18 cellular contexts compared by ENCODE assay signal in the genomic region with DNA sequence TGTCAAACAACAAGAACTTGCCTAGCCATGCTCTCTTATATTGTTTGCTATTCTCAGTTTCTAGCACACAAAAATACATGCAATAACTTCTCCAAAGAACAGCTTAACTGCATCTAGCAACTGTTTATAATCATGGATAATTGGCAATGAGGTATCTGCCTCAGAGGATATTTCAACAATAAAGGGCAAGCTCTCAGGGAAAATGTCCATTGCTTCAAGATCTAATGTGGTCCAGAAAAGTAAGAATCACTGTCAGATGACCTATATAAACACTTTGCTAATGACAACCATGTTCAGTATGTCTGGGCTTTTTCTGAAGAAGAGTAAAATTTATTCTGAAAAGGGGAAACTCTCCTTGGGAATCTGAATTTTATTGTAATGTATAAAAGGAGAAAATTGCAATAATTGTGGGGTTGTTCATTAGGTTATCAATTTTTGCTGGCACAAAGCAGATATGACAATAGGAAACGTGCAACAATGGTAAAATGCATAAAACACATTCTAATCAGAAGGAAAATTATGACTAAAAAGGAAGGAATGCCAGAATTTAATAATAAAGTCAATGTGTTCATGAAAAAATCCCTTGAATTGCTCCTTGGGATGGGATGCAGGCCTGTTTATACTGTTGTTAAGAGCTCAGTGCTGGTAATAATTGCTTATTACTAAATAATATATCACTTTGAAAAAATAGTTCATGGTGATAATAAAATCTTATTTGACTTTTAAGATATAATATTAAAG.
"Had no signal": no experiment of that assay in that cellular context is flagged by ENCODE, and none has a peak within 500 bp of the region (broad histone marks: within the 10 kb centered on the region; RNA-seq: fewer than 3 reads in every experiment).

No MANE protein-coding gene starts in this region.

- ATAC-seq: activated naive CD4-positive, alpha-beta T cell treated with anti-CD3 and anti-CD28 coated beads, Interleukin-2, amount 50 U/mL, for 72 hours; body of pancreas; left lung; naive thymus-derived CD8-positive, alpha-beta T cell; stimulated activated naive CD8-positive, alpha-beta T cell treated with anti-CD3 and anti-CD28 coated beads, Interleukin-15, Interleukin-2, amounts not matched to agents 100 U/mL and 50 U/mL, for 24 hours had no signal

- DNase-seq: activated CD4-positive, alpha-beta T cell treated with anti-CD3 and anti-CD28 coated beads for 1 hour; activated CD4-positive, alpha-beta T cell treated with anti-CD3 and anti-CD28 coated beads, Interleukin-2, amount 50 U/mL, for 48 hours; activated effector memory CD4-positive, alpha-beta T cell treated with Interleukin-2 at 50 U/mL for 16 hours; activated T-cell treated with anti-CD3 and anti-CD28 coated beads, Interleukin-2, amount 50 U/mL, for 24 hours; amniotic stem cell; body of pancreas; central memory CD4-positive, alpha-beta T cell; colonic mucosa; effector CD8-positive, alpha-beta T cell; kidney; left lung; naive thymus-derived CD8-positive, alpha-beta T cell; small intestine; stimulated activated CD4-positive, alpha-beta T cell treated with anti-CD3 and anti-CD28 coated beads, Interleukin-4, amount 100 ng/mL, for 4 hours; stimulated activated CD8-positive, alpha-beta memory T cell treated with anti-CD3 and anti-CD28 coated beads, Interleukin-4, amount 100 ng/mL, for 48 hours; stimulated activated naive CD8-positive, alpha-beta T cell treated with anti-CD3 and anti-CD28 coated beads, Interleukin-15, Interleukin-2, amounts not matched to agents 100 U/mL and 50 U/mL, for 24 hours; transverse colon had no signal
